In genomic region chr14:93059917-93060545, GRCh38 we compare ENCODE assay signal across 11 cellular contexts. TPM values are rescaled to one million over a fixed set of nuclear protein-coding genes. Genes with fewer than 3 reads are reported as not detected.
DNase-seq lines count a peak whose midpoint lies in the region; ATAC-seq and TF ChIP-seq lines count a peak whose summit lies in the region.
"Had no signal": no experiment of that assay in that cellular context is flagged by ENCODE, and none has a peak within 500 bp of the region (broad histone marks: within the 10 kb centered on the region; RNA-seq: fewer than 3 reads in every experiment).

No MANE protein-coding gene starts in this region.

- in situ Hi-C loops in Panc1 (cut with HindIII; ENCODE audit: low pct_unique_long_range_greater_than_20kb, low sequenced_read_pairs) = no loop called here
- in situ Hi-C loops in GM13976 (cut with MboI; ENCODE audit: low sequenced_read_pairs, unreplicated experiment) = no loop called here

- H3K36me3 ChIP-seq in Panc1 (ENCODE audit: control insufficient read depth, insufficient read depth, low read length) (no peaks in the 10 kb centered on the region), esophagus squamous epithelium (peaks cover 0 to 1% (median 0%) of the 10 kb centered on the region in 3 donors)

- CTCF ChIA-PET in Panc1 (lab: Charles Lee) = no interaction called here

- H3K4me3 Mint-ChIP-seq in stimulated activated effector memory CD8-positive, alpha-beta T cell treated with anti-CD3 and anti-CD28 coated beads, Interleukin-12 subunit alpha, Interleukin-12 subunit beta, amount 100 ng/mL, for 72 hours = peak overlapping the region; percentile 24

- POLR2A ChIA-PET in Panc1 (lab: Charles Lee) = no interaction called here

- H3K9me3 Mint-ChIP-seq in stimulated activated effector memory CD8-positive, alpha-beta T cell treated with anti-CD3 and anti-CD28 coated beads, Interleukin-12 subunit alpha, Interleukin-12 subunit beta, amount 100 ng/mL, for 72 hours = no peaks in the 10 kb centered on the region

- H3K4me3 ChIP-seq in Panc1 (ENCODE audit: low read depth in 2 of 2, low read length in 2 of 2) (no peak overlapping the region), esophagus squamous epithelium (no peak overlapping the region)

- peaks cover 15% of the 10 kb centered on the region for H3K36me3 Mint-ChIP-seq in stimulated activated effector memory CD8-positive, alpha-beta T cell treated with anti-CD3 and anti-CD28 coated beads, Interleukin-12 subunit alpha, Interleukin-12 subunit beta, amount 100 ng/mL, for 72 hours

- peaks cover 9% of the 10 kb centered on the region for H3K4me1 ChIP-seq in Panc1 (ENCODE audit: control insufficient read depth, insufficient read depth, low read length)
- peaks cover 4 to 80% (median 21%) of the 10 kb centered on the region in 3 donors for H3K4me1 ChIP-seq in esophagus squamous epithelium

- no peak overlapping the region for H3K27ac ChIP-seq in Panc1 (ENCODE audit: low read length)
- H3K27ac ChIP-seq in esophagus squamous epithelium = peak overlapping the region in 3 of 4 donors; percentile 22 to 50 (median 23)
- H3K27ac ChIP-seq: 22Rv1, VCaP had no signal

- WGBS in esophagus squamous epithelium, 2 donors = 53 to 83% methylated on average over 4 to 7 of the region's 9 CpGs

- peak overlapping the region; percentile 81 for H3K27ac Mint-ChIP-seq in stimulated activated effector memory CD8-positive, alpha-beta T cell treated with anti-CD3 and anti-CD28 coated beads, Interleukin-12 subunit alpha, Interleukin-12 subunit beta, amount 100 ng/mL, for 72 hours

- no peaks in the 10 kb centered on the region for H3K9me3 ChIP-seq in Panc1 (ENCODE audit: control insufficient read depth, insufficient read depth, low read depth, low read length)
- H3K9me3 ChIP-seq in esophagus squamous epithelium = no peaks in the 10 kb centered on the region

- intact Hi-C loops in Panc1 (cut with micrococcal nuclease; ENCODE audit: unreplicated experiment) (no loop called here), esophagus squamous epithelium (cut with DNase I) (no loop called here)

- peak; percentile 18 for DNase-seq in DMS 273 (lab: John Stamatoyannopoulos, UW; ENCODE audit: unreplicated experiment)
- no peak for DNase-seq in DMS 273 treated with DMSO at 0.1 percent for 48 hours (lab: John Stamatoyannopoulos, UW)
- no peak for DNase-seq in Panc1 (ENCODE audit: low read depth, low spot score)
- no peak for DNase-seq in esophagus squamous epithelium (lab: John Stamatoyannopoulos, UW)
- no peak for DNase-seq in stimulated activated effector memory CD8-positive, alpha-beta T cell treated with anti-CD3 and anti-CD28 coated beads, Interleukin-12 subunit alpha, Interleukin-12 subunit beta, amount 100 ng/mL, for 72 hours (ENCODE audit: low spot score in 2 of 2)
- DNase-seq in ecto neural progenitor cell (ENCODE audit: low spot score) = no peak
- no peak for DNase-seq in GM13976 (ENCODE audit: low spot score)
- DNase-seq: NCI-H446 treated with DMSO at 0.1 percent for 48 hours had no signal

- no peak for TF ChIP-seq CTCF in Panc1 (IDR thresholded peaks at IDR 0.05)
- TF ChIP-seq CTCF in esophagus squamous epithelium (IDR thresholded peaks at IDR 0.05) = no peak
- no peak for TF ChIP-seq CTCF in GM13976 (IDR thresholded peaks at IDR 0.05; ENCODE audit: borderline replicate concordance, control extremely low read depth, extremely low read depth, insufficient read depth, missing control alignments)

- peak; percentile 60 for ATAC-seq in Panc1
- peak; percentile 51 for ATAC-seq in stimulated activated effector memory CD8-positive, alpha-beta T cell treated with anti-CD3 and anti-CD28 coated beads, Interleukin-12 subunit alpha, Interleukin-12 subunit beta, amount 100 ng/mL, for 72 hours
- ATAC-seq in HG02870 (IDR thresholded peaks at IDR 0.05; ENCODE audit: unreplicated experiment) = no peak

- H3K4me1 Mint-ChIP-seq in stimulated activated effector memory CD8-positive, alpha-beta T cell treated with anti-CD3 and anti-CD28 coated beads, Interleukin-12 subunit alpha, Interleukin-12 subunit beta, amount 100 ng/mL, for 72 hours = peaks cover 62% of the 10 kb centered on the region

- TF ChIP-seq POLR2A in esophagus squamous epithelium (IDR thresholded peaks at IDR 0.05) = no peak

- no peaks in the 10 kb centered on the region for H3K27me3 ChIP-seq in Panc1 (ENCODE audit: control insufficient read depth, insufficient read depth, low read length)
- H3K27me3 ChIP-seq in esophagus squamous epithelium = no peaks in the 10 kb centered on the region

- BruUV-seq in Panc1 (replicated peaks; lab: Mats Ljungman, UMichigan) = no TSS peak

RNA-seq across cellular contexts. Expression of gene ITPK1, which starts 55.7 kb away (rescaled TPM):
- 25.9 TPM for total RNA-seq in Panc1 (2021; ENCODE audit: unreplicated experiment)
- polyA plus RNA-seq in Panc1 (2012; ENCODE audit: insufficient read length) = 30.2 TPM
- total RNA-seq in esophagus squamous epithelium = 10 to 100 TPM; 14.2 to 34.5 (median 25.8) TPM
